Comparison of ENCODE assay signal across 24 cellular contexts in genomic region chr4:21652508-21653108, GRCh38.
DNase-seq lines count a peak whose midpoint lies in the region; TF ChIP-seq lines count a peak whose summit lies in the region.
"Had no signal": no experiment of that assay in that cellular context is flagged by ENCODE, and none has a peak within 500 bp of the region (broad histone marks: within the 10 kb centered on the region; RNA-seq: fewer than 3 reads in every experiment).

No MANE protein-coding gene starts in this region.

- no peak for TF ChIP-seq EP300 in transverse colon (IDR thresholded peaks at IDR 0.05; ENCODE audit: low read depth)

- no peak overlapping the region for H3K4me3 ChIP-seq in transverse colon
- H3K4me3 ChIP-seq: BLaER1, GM12878, K562, PC-9, SJSA1 had no signal

- H3K4me1 ChIP-seq in transverse colon = no peaks in the 10 kb centered on the region
- H3K4me1 ChIP-seq: BLaER1 had no signal

- no peak overlapping the region for H3K27ac ChIP-seq in transverse colon
- H3K27ac ChIP-seq: BLaER1, PC-9, SJSA1 had no signal

- no peak for TF ChIP-seq POLR2A in transverse colon (IDR thresholded peaks at IDR 0.05)

- 67 to 69% methylated on average over 3 of the region's 3 CpGs for WGBS in transverse colon (ENCODE audit: low coverage in 1 of 2), 2 donors

- intact Hi-C loops in transverse colon (cut with DNase I; ENCODE audit: low total_unique reads) = no loop called here

- no peaks in the 10 kb centered on the region for H3K36me3 ChIP-seq in transverse colon
- H3K36me3 ChIP-seq: BLaER1, SJSA1 had no signal

- TF ChIP-seq CTCF in transverse colon (IDR thresholded peaks at IDR 0.05) = no peak

- in situ Hi-C loops in G401 (cut with HindIII; ENCODE audit: low sequenced_read_pairs) = no loop called here
- in situ Hi-C loops in transverse colon (cut with MboI; ENCODE audit: low pct_ligation_motif_present in 1 of 4, low pct_unique_long_range_greater_than_20kb in 1 of 4, low sequenced_read_pairs in 3 of 4) = no loop called here

- H3K27me3 ChIP-seq in transverse colon = no peaks in the 10 kb centered on the region
- H3K27me3 ChIP-seq: BLaER1, SJSA1 had no signal

- DNase-seq in G401 (ENCODE audit: low spot score) (peak; percentile 56), NCI-H524 treated with DMSO at 0.1 percent for 48 hours (lab: John Stamatoyannopoulos, UW) (peak; percentile 77), cerebellar cortex (ENCODE audit: low spot score) (peak; percentile 59), left kidney (ENCODE audit: low read depth, low spot score) (peak; percentile 1), medulla oblongata (ENCODE audit: extremely low spot score) (no peak), RPMI8226 (no peak), transverse colon (no peak)
- DNase-seq: CD4-positive, CD25-positive, alpha-beta regulatory T cell; GDM1; GOT3; HCEC 1CT; Kasumi-1; MV-4-11; NCI-H1105; NCI-H1436 treated with DMSO at 0.1 percent for 48 hours; NCI-H187 treated with DMSO at 0.1 percent for 48 hours; NCI-H446 treated with DMSO at 0.1 percent for 48 hours; NCI-H748 treated with DMSO at 0.1 percent for 48 hours; PC-9; Right ventricle myocardium superior had no signal

- no peaks in the 10 kb centered on the region for H3K9me3 ChIP-seq in transverse colon
- H3K9me3 ChIP-seq: BLaER1, SJSA1 had no signal

Comparison
In these comparisons a context has a peak if more than half of its experiments do, and no peak if none do; other contexts are left out.
1. DNase-seq: peak in G401 (single experiment), NCI-H524 treated with DMSO at 0.1 percent for 48 hours (single experiment), cerebellar cortex (single experiment) and left kidney (single experiment); none in medulla oblongata (single experiment), RPMI8226 (single experiment) and transverse colon (single experiment).